In genomic region chr1:28577052-28577678, GRCh38 we compare ENCODE assay signal across 11 cellular contexts. TPM values are rescaled to one million over a fixed set of nuclear protein-coding genes. Genes with fewer than 3 reads are reported as not detected.
DNase-seq lines count a peak whose midpoint lies in the region; FAIRE-seq and TF ChIP-seq lines count a peak whose summit lies in the region.
"Had no signal": no experiment of that assay in that cellular context is flagged by ENCODE, and none has a peak within 500 bp of the region (broad histone marks: within the 10 kb centered on the region; RNA-seq: fewer than 3 reads in every experiment).

No MANE protein-coding gene starts in this region.

- no peak overlapping the region for H3K4me3 ChIP-seq in MG63
- H3K4me3 ChIP-seq in small intestine (ENCODE audit: low read depth in 1 of 2, low read length in 2 of 2) = no peak overlapping the region
- H3K4me3 ChIP-seq: colonic mucosa, prostate gland had no signal

- H3K27ac ChIP-seq in small intestine (ENCODE audit: low read depth in 1 of 2, low read length in 1 of 2) = no peak overlapping the region
- H3K27ac ChIP-seq: colonic mucosa, prostate gland had no signal

- peaks cover 0 to 2% of the 10 kb centered on the region in 2 donors for H3K4me1 ChIP-seq in small intestine (ENCODE audit: control insufficient read depth in 2 of 2, insufficient read depth in 1 of 2, low read depth in 1 of 2, low read length in 1 of 2)

- H3K27me3 ChIP-seq in MG63 = no peaks in the 10 kb centered on the region
- H3K27me3 ChIP-seq in small intestine (ENCODE audit: control insufficient read depth in 2 of 2, insufficient read depth in 2 of 2, low read length in 2 of 2) = no peaks in the 10 kb centered on the region
- H3K27me3 ChIP-seq: colonic mucosa had no signal

- peaks cover 59% of the 10 kb centered on the region for H3K36me3 ChIP-seq in MG63
- H3K36me3 ChIP-seq in small intestine (ENCODE audit: control insufficient read depth in 2 of 2, insufficient read depth in 2 of 2, low read length in 2 of 2) = peaks cover 15 to 23% of the 10 kb centered on the region in 2 donors

- TF ChIP-seq CTCF in GM10266 (IDR thresholded peaks at IDR 0.05; ENCODE audit: control insufficient read depth, insufficient read depth, low read depth, missing control alignments) = no peak

- no peaks in the 10 kb centered on the region for H3K9me3 ChIP-seq in MG63
- H3K9me3 ChIP-seq in small intestine (ENCODE audit: control insufficient read depth, low read depth) = no peaks in the 10 kb centered on the region
- H3K9me3 ChIP-seq: colonic mucosa, prostate gland had no signal

- DNase-seq in DMS53 (lab: John Stamatoyannopoulos, UW) (peak; percentile 53), DMS53 treated with DMSO at 0.1 percent for 48 hours (lab: John Stamatoyannopoulos, UW; ENCODE audit: unreplicated experiment) (no peak), MG63 (peak; percentile 42), small intestine (peak; percentile 9), GM10266 (ENCODE audit: extremely low spot score) (no peak), SHP77 (lab: John Stamatoyannopoulos, UW) (no peak), NK-92 (lab: John Stamatoyannopoulos, UW; ENCODE audit: unreplicated experiment) (no peak)
- peak; percentile 83 for DNase-seq in activated CD8-positive, alpha-beta memory T cell treated with anti-CD3 and anti-CD28 coated beads, Interleukin-2, amount 50 U/mL, for 48 hours
- DNase-seq: colonic mucosa had no signal

- WGBS in small intestine, 3 donors = 74 to 94% (median 90%) methylated on average over 1 of the region's 1 CpG

- FAIRE-seq in small intestine (lab: Jason Lieb, UNC) = no peak
- FAIRE-seq: A204.1 had no signal

RNA-seq across cellular contexts. Expression of gene RAB42, which starts 14.9 kb away (rescaled TPM):
- total RNA-seq in MG63 (2014; rRNA removed; shearing (Covaris generic); ENCODE audit: low replicate concordance) = 12.5 and 14.1 TPM in 2 replicates
- polyA plus RNA-seq in small intestine = 1 to 10 TPM; 1.7 to 4.9 (median 4.6) TPM

RNA-seq across cellular contexts. Expression of gene TRNAU1AP, which starts 24.3 kb away (rescaled TPM):
- total RNA-seq in MG63 (2014; rRNA removed; shearing (Covaris generic); ENCODE audit: low replicate concordance) = 9.7 and 11.2 TPM in 2 replicates
- 10 to 100 TPM; 16.3 to 25.9 (median 25.5) TPM for polyA plus RNA-seq in small intestine

Comparison
In these comparisons a context has a peak if more than half of its experiments do, and no peak if none do; other contexts are left out.
1. DNase-seq: peak in DMS53 (single experiment), MG63 (single experiment), activated CD8-positive, alpha-beta memory T cell treated with anti-CD3 and anti-CD28 coated beads, Interleukin-2, amount 50 U/mL, for 48 hours (single experiment) and small intestine (single experiment); none in DMS53 treated with DMSO at 0.1 percent for 48 hours (single experiment), GM10266 (single experiment), SHP77 (0 of 2) and NK-92 (single experiment).